In genomic region chr1:64550505-64550904, GRCh38 we compare ENCODE assay signal across 16 cellular contexts.
DNase-seq lines count a peak whose midpoint lies in the region; ATAC-seq and TF ChIP-seq lines count a peak whose summit lies in the region.
"Had no signal": no experiment of that assay in that cellular context is flagged by ENCODE, and none has a peak within 500 bp of the region (broad histone marks: within the 10 kb centered on the region; RNA-seq: fewer than 3 reads in every experiment).

No MANE protein-coding gene starts in this region.

- H3K9me3 ChIP-seq in WERI-Rb-1 (ENCODE audit: severe bottlenecking): no peaks in the 10 kb centered on the region
- H3K9me3 ChIP-seq: esophagus squamous epithelium, MG63, upper lobe of left lung had no signal

- H3K36me3 Mint-ChIP-seq in activated T-cell treated with anti-CD3 and anti-CD28 coated beads, Interleukin-2, amount 50 U/mL, for 24 hours (ENCODE audit: low read depth): no peaks in the 10 kb centered on the region
- no peaks in the 10 kb centered on the region for H3K36me3 Mint-ChIP-seq in T-helper 2 cell treated with Interferon-gamma antibody and Interleukin-4, amounts not matched to agents 5 μg/mL and 100 μg/mL, for 36 hours (ENCODE audit: low read depth)

- H3K27ac Mint-ChIP-seq in activated T-cell treated with anti-CD3 and anti-CD28 coated beads, Interleukin-2, amount 50 U/mL, for 24 hours: peak overlapping the region; percentile 47
- peak overlapping the region; percentile 36 for H3K27ac Mint-ChIP-seq in T-helper 2 cell treated with Interferon-gamma antibody and Interleukin-4, amounts not matched to agents 5 μg/mL and 100 μg/mL, for 36 hours

- peak; percentile 85 for ATAC-seq in stimulated activated naive CD8-positive, alpha-beta T cell treated with anti-CD3 and anti-CD28 coated beads, Interleukin-15, Interleukin-2, amounts not matched to agents 100 U/mL and 50 U/mL, for 24 hours
- ATAC-seq in HG03139 (IDR thresholded peaks at IDR 0.05; ENCODE audit: unreplicated experiment): no peak

- H3K4me1 Mint-ChIP-seq in activated T-cell treated with anti-CD3 and anti-CD28 coated beads, Interleukin-2, amount 50 U/mL, for 24 hours (ENCODE audit: low read depth): peaks cover 43% of the 10 kb centered on the region
- peaks cover 27% of the 10 kb centered on the region for H3K4me1 Mint-ChIP-seq in T-helper 2 cell treated with Interferon-gamma antibody and Interleukin-4, amounts not matched to agents 5 μg/mL and 100 μg/mL, for 36 hours (ENCODE audit: low read depth)

- no peaks in the 10 kb centered on the region for H3K27me3 ChIP-seq in WERI-Rb-1 (ENCODE audit: insufficient read depth, low read depth, severe bottlenecking)
- H3K27me3 ChIP-seq: esophagus squamous epithelium, MG63, upper lobe of left lung had no signal

- H3K4me3 Mint-ChIP-seq in activated T-cell treated with anti-CD3 and anti-CD28 coated beads, Interleukin-2, amount 50 U/mL, for 24 hours: peak overlapping the region; percentile 26
- H3K4me3 Mint-ChIP-seq in T-helper 2 cell treated with Interferon-gamma antibody and Interleukin-4, amounts not matched to agents 5 μg/mL and 100 μg/mL, for 36 hours: peak overlapping the region; percentile 18

- H3K27ac ChIP-seq in WERI-Rb-1: no peak overlapping the region
- H3K27ac ChIP-seq: dorsolateral prefrontal cortex, esophagus squamous epithelium had no signal

- H3K4me3 ChIP-seq in Jurkat, Clone E6-1 (ENCODE audit: low read length): no peak overlapping the region
- no peak overlapping the region for H3K4me3 ChIP-seq in WERI-Rb-1 (ENCODE audit: low read depth, low read length)
- H3K4me3 ChIP-seq: dorsolateral prefrontal cortex, esophagus squamous epithelium, MG63, upper lobe of left lung had no signal

- H3K9me3 Mint-ChIP-seq in activated T-cell treated with anti-CD3 and anti-CD28 coated beads, Interleukin-2, amount 50 U/mL, for 24 hours: no peaks in the 10 kb centered on the region
- H3K9me3 Mint-ChIP-seq in T-helper 2 cell treated with Interferon-gamma antibody and Interleukin-4, amounts not matched to agents 5 μg/mL and 100 μg/mL, for 36 hours: no peaks in the 10 kb centered on the region

- DNase-seq in activated T-cell treated with anti-CD3 and anti-CD28 coated beads, Interleukin-2, amount 50 U/mL, for 24 hours: no peak
- no peak for DNase-seq in activated T-cell treated with anti-CD3 and anti-CD28 coated beads, Interleukin-2, amount 50 U/mL, for 48 hours
- peak; percentile 77 for DNase-seq in Jurkat, Clone E6-1 (ENCODE audit: low read depth, low spot score)
- peak; percentile 26 for DNase-seq in T-helper 2 cell treated with Interferon-gamma antibody and Interleukin-4, amounts not matched to agents 5 μg/mL and 100 μg/mL, for 36 hours (ENCODE audit: low spot score)
- no peak for DNase-seq in stimulated activated naive CD8-positive, alpha-beta T cell treated with anti-CD3 and anti-CD28 coated beads, Interleukin-15, Interleukin-2, amounts not matched to agents 100 U/mL and 50 U/mL, for 24 hours
- no peak for DNase-seq in stimulated activated naive CD4-positive, alpha-beta T cell treated with Interleukin-2 at 50 U/mL for 16 hours (lab: John Stamatoyannopoulos, UW)
- DNase-seq in WERI-Rb-1: no peak
- DNase-seq: AML-193; dorsolateral prefrontal cortex; esophagus squamous epithelium; mesenchymal stem cell; MG63; NCI-H524 treated with DMSO at 0.1 percent for 48 hours; stimulated activated CD4-positive, alpha-beta T cell treated with anti-CD3 and anti-CD28 coated beads, Interleukin-4, amount 100 ng/mL, for 4 hours; upper lobe of left lung had no signal

- no peaks in the 10 kb centered on the region for H3K27me3 Mint-ChIP-seq in activated T-cell treated with anti-CD3 and anti-CD28 coated beads, Interleukin-2, amount 50 U/mL, for 24 hours
- peaks cover 31% of the 10 kb centered on the region for H3K27me3 Mint-ChIP-seq in T-helper 2 cell treated with Interferon-gamma antibody and Interleukin-4, amounts not matched to agents 5 μg/mL and 100 μg/mL, for 36 hours (ENCODE audit: low read depth)

- TF ChIP-seq CTCF in WERI-Rb-1 (IDR thresholded peaks at IDR 0.05; ENCODE audit: low read depth, low read length): no peak

- H3K36me3 ChIP-seq in WERI-Rb-1: no peaks in the 10 kb centered on the region
- H3K36me3 ChIP-seq: esophagus squamous epithelium, MG63, upper lobe of left lung had no signal

Comparison
In these comparisons a context has a peak if more than half of its experiments do, and no peak if none do; other contexts are left out.
1. DNase-seq: peak in Jurkat, Clone E6-1 (single experiment) and T-helper 2 cell treated with Interferon-gamma antibody and Interleukin-4, amounts not matched to agents 5 μg/mL and 100 μg/mL, for 36 hours (single experiment); none in activated T-cell treated with anti-CD3 and anti-CD28 coated beads, Interleukin-2, amount 50 U/mL, for 24 hours (single experiment), activated T-cell treated with anti-CD3 and anti-CD28 coated beads, Interleukin-2, amount 50 U/mL, for 48 hours (0 of 2), stimulated activated naive CD8-positive, alpha-beta T cell treated with anti-CD3 and anti-CD28 coated beads, Interleukin-15, Interleukin-2, amounts not matched to agents 100 U/mL and 50 U/mL, for 24 hours (single experiment), stimulated activated naive CD4-positive, alpha-beta T cell treated with Interleukin-2 at 50 U/mL for 16 hours (single experiment) and WERI-Rb-1 (single experiment).